17 cellular contexts compared by ENCODE assay signal in genomic region chr7:80682744-80683143, GRCh38. TPM values are rescaled to one million over a fixed set of nuclear protein-coding genes. Genes with fewer than 3 reads are reported as not detected.
A peak's percentile ranks its signal among the peaks of the same experiment; 100 is the strongest.
DNase-seq lines count a peak whose midpoint lies in the region; ATAC-seq, FAIRE-seq and TF ChIP-seq lines count a peak whose summit lies in the region.
"Had no signal": no experiment of that assay in that cellular context is flagged by ENCODE, and none has a peak within 500 bp of the region (broad histone marks: within the 10 kb centered on the region; RNA-seq: fewer than 3 reads in every experiment).

No MANE protein-coding gene starts in this region.

- H3K4me3 ChIP-seq in A549 (no peak overlapping the region), GM23338 (no peak overlapping the region), GM12878 (no peak overlapping the region)
- H3K4me3 ChIP-seq: BLaER1 treated with 17β-estradiol and CSF1 and Interleukin-3, amounts not matched to agents 10 nM and 100 nM had no signal

- H3K4me2 ChIP-seq in A549 (no peak overlapping the region), GM23338 (no peak overlapping the region), GM12878 (ENCODE audit: control insufficient read depth, insufficient read depth) (no peak overlapping the region)
- H3K4me2 ChIP-seq: BLaER1 treated with 17β-estradiol and CSF1 and Interleukin-3, amounts not matched to agents 10 nM and 100 nM had no signal

- in situ Hi-C loops in GM12878 (cut with MboI), result no loop called here

- no TSS peak for BruUV-seq in GM12878 (replicated peaks; lab: Mats Ljungman, UMichigan)

- no peaks in the 10 kb centered on the region for H3K79me2 ChIP-seq in GM23338 (replicated peaks; ENCODE audit: insufficient read depth)
- H3K79me2 ChIP-seq in GM12878 (ENCODE audit: control insufficient read depth, insufficient read depth, low read length), result no peaks in the 10 kb centered on the region

- H3K36me3 ChIP-seq in GM23338 (ENCODE audit: insufficient read depth) (no peaks in the 10 kb centered on the region), GM12878 (ENCODE audit: control insufficient read depth in 2 of 2, insufficient read depth in 2 of 2, low read length in 1 of 2) (no peaks in the 10 kb centered on the region)
- H3K36me3 ChIP-seq: BE2C; BLaER1 treated with 17β-estradiol and CSF1 and Interleukin-3, amounts not matched to agents 10 nM and 100 nM had no signal

- H3K9ac ChIP-seq in GM12878 (ENCODE audit: control insufficient read depth, insufficient read depth, low read length), result no peak overlapping the region
- H3K9ac ChIP-seq: BLaER1 treated with 17β-estradiol and CSF1 and Interleukin-3, amounts not matched to agents 10 nM and 100 nM had no signal

- ATAC-seq in A549 (no peak), GM23338 (no peak), GM12878 (no peak), GM21381 (IDR thresholded peaks at IDR 0.05; ENCODE audit: unreplicated experiment) (no peak)

- H3K9me3 Mint-ChIP-seq in GM23338, result peaks cover 15% of the 10 kb centered on the region
- H3K9me3 Mint-ChIP-seq in activated CD4-positive, alpha-beta T cell treated with anti-CD3 and anti-CD28 coated beads, Interleukin-2, amount 10 ng/mL, durations not matched to agents 24 days and 14 days, result peaks cover 4% of the 10 kb centered on the region

- intact Hi-C loops in GM12878 (cut with micrococcal nuclease; ENCODE audit: unreplicated experiment), result loop anchor here (5.0 kb wide), 1 partner anchor 255 kb away; no protein-coding TSS in a partner anchor
- intact Hi-C loops in activated CD4-positive, alpha-beta T cell treated with anti-CD3 and anti-CD28 coated beads, Interleukin-2, amount 10 ng/mL, durations not matched to agents 24 days and 14 days (cut with micrococcal nuclease), result no loop called here

- no peak for TF ChIP-seq EP300 in A549 (IDR thresholded peaks at IDR 0.05)
- no peak for TF ChIP-seq EP300 in GM12878 (IDR thresholded peaks at IDR 0.05; ENCODE audit: borderline replicate concordance in 1 of 2, control insufficient read depth in 1 of 2, low read depth in 2 of 2, low read length in 2 of 2)

- no peaks in the 10 kb centered on the region for H3K27me3 ChIP-seq in GM23338 (ENCODE audit: insufficient read depth)
- H3K27me3 ChIP-seq in GM12878 (replicated peaks in 1 of 2; ENCODE audit: control insufficient read depth in 2 of 2, insufficient read depth in 2 of 2, low read length in 1 of 2), result no peaks in the 10 kb centered on the region
- H3K27me3 ChIP-seq: BE2C; BLaER1 treated with 17β-estradiol and CSF1 and Interleukin-3, amounts not matched to agents 10 nM and 100 nM had no signal

- no peaks in the 10 kb centered on the region for H3K9me2 ChIP-seq in GM23338 (ENCODE audit: insufficient read depth)

- H2AFZ ChIP-seq in GM23338 (no peak overlapping the region), GM12878 (ENCODE audit: control insufficient read depth, low read depth, low read length) (no peak overlapping the region)

- H3K27ac Mint-ChIP-seq in GM23338, result no peak overlapping the region
- H3K27ac Mint-ChIP-seq in activated CD4-positive, alpha-beta T cell treated with anti-CD3 and anti-CD28 coated beads, Interleukin-2, amount 10 ng/mL, durations not matched to agents 24 days and 14 days, result no peak overlapping the region
- H3K27ac Mint-ChIP-seq: CD14-positive monocyte; CD4-positive, alpha-beta T cell; CD8-positive, alpha-beta memory T cell had no signal

- TF ChIP-seq RAD21 in A549 (conservative IDR thresholded peaks at IDR 0.05 in 1 of 2, IDR thresholded peaks at IDR 0.05 in 1 of 2) (no peak), GM12878 (IDR thresholded peaks at IDR 0.05; ENCODE audit: insufficient read depth, low read depth, low read length) (no peak)

- DNase-seq in A549 (ENCODE audit: low read depth in 1 of 2, low spot score in 1 of 2), result no peak
- no peak for DNase-seq in GM23338 (ENCODE audit: low spot score)
- DNase-seq in GM12878 (ENCODE audit: low read depth, low spot score), result no peak
- DNase-seq in AML-193 (lab: John Stamatoyannopoulos, UW), result no peak
- no peak for DNase-seq in activated CD4-positive, alpha-beta T cell treated with anti-CD3 and anti-CD28 coated beads, Interleukin-2, amount 10 ng/mL, durations not matched to agents 24 days and 14 days
- DNase-seq: BE2C; CD4-positive, alpha-beta T cell; CD8-positive, alpha-beta memory T cell; DMS 273 treated with DMSO at 0.1 percent for 48 hours; DND-41; H7; HCEC 1CT had no signal

- H3K4me1 ChIP-seq in A549 (peaks cover 2% of the 10 kb centered on the region; the same call in 2 of the 3 replicates), GM23338 (ENCODE audit: insufficient read depth) (no peaks in the 10 kb centered on the region), GM12878 (ENCODE audit: control insufficient read depth, insufficient read depth, low read length) (no peaks in the 10 kb centered on the region)
- H3K4me1 ChIP-seq: BE2C had no signal

- TF ChIP-seq POLR2A in A549 (IDR thresholded peaks at IDR 0.05; ENCODE audit: low read length), result no peak
- no peak for TF ChIP-seq POLR2A in GM12878 (IDR thresholded peaks at IDR 0.05; ENCODE audit: low read depth, low read length)

- TF ChIP-seq CTCF in A549 (IDR thresholded peaks at IDR 0.05) (no peak), GM23338 (conservative IDR thresholded peaks at IDR 0.05; ENCODE audit: low read depth in 2 of 2) (no peak), GM12878 (IDR thresholded peaks at IDR 0.05 in 2 of 3, conservative IDR thresholded peaks at IDR 0.05 in 1 of 3; ENCODE audit: control insufficient read depth in 2 of 3, extremely low read depth in 1 of 3, insufficient read depth in 1 of 3, low read depth in 3 of 3, low read length in 3 of 3) (no peak)

- no peaks in the 10 kb centered on the region for H3K4me1 Mint-ChIP-seq in GM23338
- no peaks in the 10 kb centered on the region for H3K4me1 Mint-ChIP-seq in activated CD4-positive, alpha-beta T cell treated with anti-CD3 and anti-CD28 coated beads, Interleukin-2, amount 10 ng/mL, durations not matched to agents 24 days and 14 days
- H3K4me1 Mint-ChIP-seq: CD8-positive, alpha-beta memory T cell had no signal

- no peak overlapping the region for H3K4me3 Mint-ChIP-seq in GM23338
- H3K4me3 Mint-ChIP-seq in activated CD4-positive, alpha-beta T cell treated with anti-CD3 and anti-CD28 coated beads, Interleukin-2, amount 10 ng/mL, durations not matched to agents 24 days and 14 days, result no peak overlapping the region
- H3K4me3 Mint-ChIP-seq: CD14-positive monocyte; CD4-positive, alpha-beta T cell; CD8-positive, alpha-beta memory T cell had no signal

- SMC1A ChIA-PET in GM12878 (lab: Charles Lee; ENCODE audit: uncharacterized antibody, unreplicated experiment), result no interaction called here

- FAIRE-seq in A549 (lab: Jason Lieb, UNC) (peak; percentile 78), GM12878 (lab: Jason Lieb, UNC) (no peak)
- FAIRE-seq: D721Med, H1 had no signal

- H3K27me3 Mint-ChIP-seq in GM23338 (ENCODE audit: insufficient read depth, low read depth, poor library complexity), result no peaks in the 10 kb centered on the region
- H3K27me3 Mint-ChIP-seq in activated CD4-positive, alpha-beta T cell treated with anti-CD3 and anti-CD28 coated beads, Interleukin-2, amount 10 ng/mL, durations not matched to agents 24 days and 14 days, result no peaks in the 10 kb centered on the region
- H3K27me3 Mint-ChIP-seq: CD4-positive, alpha-beta T cell; CD8-positive, alpha-beta memory T cell had no signal

- H3K9me3 ChIP-seq in A549 (no peaks in the 10 kb centered on the region), GM12878 (replicated peaks; ENCODE audit: control insufficient read depth, insufficient read depth, low read length) (no peaks in the 10 kb centered on the region)
- H3K9me3 ChIP-seq: BE2C; BLaER1 treated with 17β-estradiol and CSF1 and Interleukin-3, amounts not matched to agents 10 nM and 100 nM had no signal

- RAD21 ChIA-PET in GM12878 (lab: Charles Lee; ENCODE audit: unreplicated experiment), result no interaction called here

- no peaks in the 10 kb centered on the region for H3K36me3 Mint-ChIP-seq in GM23338 (ENCODE audit: low read depth)
- H3K36me3 Mint-ChIP-seq in activated CD4-positive, alpha-beta T cell treated with anti-CD3 and anti-CD28 coated beads, Interleukin-2, amount 10 ng/mL, durations not matched to agents 24 days and 14 days (ENCODE audit: low read depth), result no peaks in the 10 kb centered on the region
- H3K36me3 Mint-ChIP-seq: CD8-positive, alpha-beta memory T cell had no signal

- CTCF ChIA-PET in A549 (lab: Yijun Ruan, JAX), result interaction anchor here (4.9 kb wide), 1 partner anchor 255 kb away, joined by 36 read pairs; no protein-coding TSS in a partner anchor
- CTCF ChIA-PET in GM12878 (lab: Yijun Ruan, JAX), result no interaction called here

- WGBS in A549 (ENCODE audit: missing lambda C conversion rate), result 84% methylated on average over 19 of the region's 19 CpGs
- WGBS in GM12878 (ENCODE audit: insufficient coverage, insufficient replicate concordance, low lambda C conversion rate, missing lambda C conversion rate), result 79% methylated on average over 19 of the region's 19 CpGs

- no peak overlapping the region for H3K27ac ChIP-seq in A549
- no peak overlapping the region for H3K27ac ChIP-seq in GM23338 (ENCODE audit: low read depth)
- H3K27ac ChIP-seq in GM12878 (ENCODE audit: control insufficient read depth, insufficient read depth), result no peak overlapping the region
- H3K27ac ChIP-seq: BLaER1 treated with 17β-estradiol and CSF1 and Interleukin-3, amounts not matched to agents 10 nM and 100 nM had no signal

- no peaks in the 10 kb centered on the region for H4K20me1 ChIP-seq in GM23338 (replicated peaks; ENCODE audit: insufficient read depth)
- H4K20me1 ChIP-seq in GM12878 (ENCODE audit: control insufficient read depth, insufficient read depth), result no peaks in the 10 kb centered on the region
- H4K20me1 ChIP-seq: BLaER1 treated with 17β-estradiol and CSF1 and Interleukin-3, amounts not matched to agents 10 nM and 100 nM had no signal

- 0 out of 2 replicates have a peak, but pooled peaks cover 4% of the 10 kb centered on the region for H3F3A ChIP-seq in GM23338 (replicated peaks; ENCODE audit: low read depth)

- POLR2A ChIA-PET in A549 (lab: Yijun Ruan, JAX), result no interaction called here
- POLR2A ChIA-PET in GM12878 (lab: Charles Lee), result no interaction called here

RNA-seq across cellular contexts. Expression of gene CD36, which starts 44.3 kb away (rescaled TPM):
- 0.37 and 0.60 TPM in 2 replicates for polyA plus RNA-seq in A549 (2011; rRNA removed)
- 0.03 and 0.06 TPM in 2 replicates for polyA plus RNA-seq in A549 (2012; cell fraction: cytosol; rRNA removed)
- polyA plus RNA-seq in A549 (2012; cell fraction: nucleus; rRNA removed), result 0.02 TPM in 1 of 2 replicates, not detected in the other
- polyA plus RNA-seq in A549 (2017; fragmentation: RNase III; extraction: RNeasy Plus Mini Kit Qiagen cat#74134 plus additional on column Dnase treatment), result 0.11 to 0.13 TPM (median 0.12 TPM) in 3 replicates
- polyA minus RNA-seq in A549 (2011; rRNA and poly(A)+ RNA removed), result 0.04 TPM in 1 of 2 replicates, not detected in the other
- 1.7 and 1.8 TPM in 2 replicates for total RNA-seq in GM23338 (2014; rRNA removed; shearing (Covaris generic))
- polyA plus RNA-seq in GM23338 (2016; fragmentation: Nextera tagmentation; extraction: Ambion mirVana), result 0.40 and 0.99 TPM in 2 replicates
- total RNA-seq in GM12878 (2013; cell fraction: nucleolus; rRNA removed), result 30.7 and 32.0 TPM in 2 replicates
- total RNA-seq in GM12878 (2014; rRNA removed), result 146 and 163 TPM in 2 replicates
- 197 and 209 TPM in 2 replicates for total RNA-seq in GM12878 (2014; rRNA removed; fragmentation: Illumina TruSeq; extraction: Trizol)
- total RNA-seq in GM12878 (2021), result 113 and 117 TPM in 2 replicates
- polyA plus RNA-seq in GM12878 (2011; ENCODE audit: low read depth), result not detected
- 0.20 and 0.26 TPM in 2 replicates for polyA plus RNA-seq in GM12878 (2011; rRNA removed)
- 0.07 and 0.19 TPM in 2 replicates for polyA plus RNA-seq in GM12878 (2011; cell fraction: cytosol; rRNA removed)
- polyA plus RNA-seq in GM12878 (2011; cell fraction: nucleus; rRNA removed), result 0.06 and 0.31 TPM in 2 replicates
- polyA plus RNA-seq in GM12878 (2012), result 0.08 and 0.14 TPM in 2 replicates
- polyA plus RNA-seq in GM12878 (2014; fragmentation: Illumina TruSeq; extraction: Trizol), result 194 and 246 TPM in 2 replicates
- 100 to 1,000 TPM; 160 to 283 TPM for polyA plus RNA-seq in GM12878 (2014; fragmentation: Nextera tagmentation; extraction: Ambion mirVana)
- polyA plus RNA-seq in GM12878 (2014; rRNA removed), result 94.1 and 115 TPM in 2 replicates
- polyA plus RNA-seq in GM12878 (2016; fragmentation: Nextera tagmentation; extraction: Ambion mirVana), result 100 to 1,000 TPM; 184 to 196 TPM
- not detected in 2 replicates for polyA minus RNA-seq in GM12878 (2011; rRNA and poly(A)+ RNA removed)
- not detected in 2 replicates for polyA minus RNA-seq in GM12878 (2011; cell fraction: cytosol; rRNA and poly(A)+ RNA removed)
- not detected in 2 replicates for polyA minus RNA-seq in GM12878 (2011; cell fraction: nucleus; rRNA and poly(A)+ RNA removed)
- total RNA-seq in activated CD4-positive, alpha-beta T cell treated with anti-CD3 and anti-CD28 coated beads, Interleukin-2, amount 10 ng/mL, durations not matched to agents 24 days and 14 days, result not detected in 2 replicates
- total RNA-seq: H7 had no signal
- polyA plus RNA-seq: CD8-positive, alpha-beta memory T cell had no signal

Comparison
In these comparisons a context has a peak if more than half of its experiments do, and no peak if none do; other contexts are left out.
1. RNA of gene CD36, which starts 44.3 kb away (total RNA-seq): 30.7 to 209 TPM in GM12878; 1.7 to 1.8 TPM in GM23338 and not detected in activated CD4-positive, alpha-beta T cell treated with anti-CD3 and anti-CD28 coated beads, Interleukin-2, amount 10 ng/mL, durations not matched to agents 24 days and 14 days; every median in the first group is over 10 times any median in the second.